Comparison of ENCODE assay signal across 9 cellular contexts in the genomic region with DNA sequence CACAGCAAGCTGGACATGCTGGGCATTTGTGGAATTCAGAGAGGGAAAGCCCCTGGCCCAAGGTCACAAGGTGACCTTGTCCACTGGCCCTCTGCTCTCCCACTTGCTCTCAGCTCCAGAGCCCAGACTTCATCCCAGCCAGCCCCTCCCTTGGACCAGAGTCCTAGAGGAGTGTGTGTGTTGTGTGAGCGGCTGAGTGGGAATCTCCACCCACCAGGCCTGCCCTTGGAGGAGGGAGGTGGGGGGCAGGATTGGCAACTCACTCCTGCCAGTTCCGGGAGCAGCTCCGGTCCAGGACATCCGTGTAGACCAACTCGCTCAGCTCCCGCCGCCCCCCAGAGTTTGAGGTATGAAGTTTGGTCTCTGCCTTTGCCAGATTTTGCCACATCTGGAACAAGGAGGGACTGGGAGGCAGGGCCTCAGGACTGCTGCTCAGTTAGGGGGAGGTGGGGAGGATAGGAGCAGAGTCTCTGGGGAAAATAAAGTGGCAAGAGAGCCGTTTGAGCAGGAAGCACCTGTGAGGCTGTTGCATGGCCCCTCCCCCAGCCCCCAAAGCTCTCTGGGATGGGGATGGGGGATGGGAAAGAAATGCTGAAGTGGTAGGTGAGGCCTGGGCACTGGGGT. TPM values are rescaled to one million over a fixed set of nuclear protein-coding genes. Genes with fewer than 3 reads are reported as not detected.
A peak's percentile ranks its signal among the peaks of the same experiment; 100 is the strongest.
DNase-seq lines count a peak whose midpoint lies in the region; ATAC-seq, FAIRE-seq and TF ChIP-seq lines count a peak whose summit lies in the region.
"Had no signal": no experiment of that assay in that cellular context is flagged by ENCODE, and none has a peak within 500 bp of the region (broad histone marks: within the 10 kb centered on the region; RNA-seq: fewer than 3 reads in every experiment).

No MANE protein-coding gene starts in this region.

- CTCF ChIA-PET in CD8-positive, alpha-beta T cell (lab: Charles Lee): interaction anchor here (0.8 kb wide), 1 partner anchor 99 kb away, joined by 3 read pairs; no protein-coding TSS in a partner anchor
- CTCF ChIA-PET in CD8-positive, alpha-beta memory T cell (lab: Charles Lee): interaction anchor here (4.2 kb wide), 1 partner anchor 47 kb away, joined by 21 read pairs; the partner anchor contains the start of gene PAIP2

- no peaks in the 10 kb centered on the region for H3K36me3 ChIP-seq in CD8-positive, alpha-beta T cell (ENCODE audit: insufficient read depth, low read length)
- no peaks in the 10 kb centered on the region for H3K36me3 ChIP-seq in CD8-positive, alpha-beta memory T cell (ENCODE audit: insufficient read depth, low read length)

- POLR2A ChIA-PET in CD8-positive, alpha-beta T cell (lab: Charles Lee): interaction anchor here (0.8 to 1.0 kb wide), 2 partner anchors 16 to 47 kb away, joined by 3 read pairs; partner anchors contain the start of gene SPATA24
- POLR2A ChIA-PET in CD8-positive, alpha-beta memory T cell (lab: Charles Lee): no interaction called here

- H3K14ac ChIP-seq in H9 (ENCODE audit: insufficient read depth, low read length): peak overlapping the region; percentile 70

- H4K8ac ChIP-seq in H9 (replicated peaks; ENCODE audit: insufficient read length, low read depth, low read length): no peak overlapping the region

- H2BK120ac ChIP-seq in H9 (ENCODE audit: low read depth, low read length, poor library complexity, severe bottlenecking): no peak overlapping the region

- no peak overlapping the region for H2AK5ac ChIP-seq in H9 (ENCODE audit: insufficient read length, low read length)

- H3K27ac Mint-ChIP-seq in CD8-positive, alpha-beta T cell: peak overlapping the region; percentile 4
- peak overlapping the region in 2 of 3 experiments; percentile 57 to 83; a peak in 4 of 7 replicates for H3K27ac Mint-ChIP-seq in H9
- no peak overlapping the region for H3K27ac Mint-ChIP-seq in activated naive CD8-positive, alpha-beta T cell treated with anti-CD3 and anti-CD28 coated beads, Interleukin-2, amount 50 U/mL, for 24 hours
- peak overlapping the region in 1 of 2 donors; percentile 72 for H3K27ac Mint-ChIP-seq in effector memory CD8-positive, alpha-beta T cell
- peak overlapping the region in 3 of 8 donors; percentile 29 to 68 (median 29) for H3K27ac Mint-ChIP-seq in CD8-positive, alpha-beta memory T cell

- no peak overlapping the region for H3T11ph ChIP-seq in H9 (ENCODE audit: low read length)

- peaks cover 1% of the 10 kb centered on the region for H3K36me3 Mint-ChIP-seq in CD8-positive, alpha-beta T cell
- H3K36me3 Mint-ChIP-seq in H9 (ENCODE audit: insufficient read depth in 1 of 3, low read depth in 3 of 3): no peaks in the 10 kb centered on the region; a peak in 1 of 7 replicates
- H3K36me3 Mint-ChIP-seq in activated naive CD8-positive, alpha-beta T cell treated with anti-CD3 and anti-CD28 coated beads, Interleukin-2, amount 50 U/mL, for 24 hours (ENCODE audit: low read depth): peaks cover 2% of the 10 kb centered on the region
- H3K36me3 Mint-ChIP-seq in effector memory CD8-positive, alpha-beta T cell (ENCODE audit: insufficient read depth): peaks cover 17% of the 10 kb centered on the region
- H3K36me3 Mint-ChIP-seq in CD8-positive, alpha-beta memory T cell: peaks cover 0 to 2% (median 0%) of the 10 kb centered on the region in 3 donors

- H2BK15ac ChIP-seq in H9 (ENCODE audit: low read depth, low read length): no peak overlapping the region

- no peaks in the 10 kb centered on the region for H3K79me2 ChIP-seq in H9 (ENCODE audit: insufficient read depth, low read length)

- H2BK5ac ChIP-seq in H9 (ENCODE audit: insufficient read length, low read length): no peak overlapping the region

- no peaks in the 10 kb centered on the region for H3K9me3 Mint-ChIP-seq in CD8-positive, alpha-beta T cell
- H3K9me3 Mint-ChIP-seq in H9: no peaks in the 10 kb centered on the region
- H3K9me3 Mint-ChIP-seq in activated naive CD8-positive, alpha-beta T cell treated with anti-CD3 and anti-CD28 coated beads, Interleukin-2, amount 50 U/mL, for 24 hours: no peaks in the 10 kb centered on the region
- H3K9me3 Mint-ChIP-seq in effector memory CD8-positive, alpha-beta T cell: no peaks in the 10 kb centered on the region
- no peaks in the 10 kb centered on the region for H3K9me3 Mint-ChIP-seq in CD8-positive, alpha-beta memory T cell

- peaks cover 2% of the 10 kb centered on the region for H4K20me1 ChIP-seq in H9 (ENCODE audit: control insufficient read depth, insufficient read depth, insufficient read length)

- H3K4ac ChIP-seq in H9 (ENCODE audit: low read depth, low read length): no peak overlapping the region

- DNase-seq in CD8-positive, alpha-beta T cell: no peak
- DNase-seq in H9: no peak
- DNase-seq in activated naive CD8-positive, alpha-beta T cell treated with anti-CD3 and anti-CD28 coated beads, Interleukin-2, amount 50 U/mL, for 24 hours: no peak
- DNase-seq in T-helper 9 cell: no peak
- DNase-seq in HTR-8/SVneo (ENCODE audit: insufficient read length, low spot score): no peak
- DNase-seq in effector memory CD8-positive, alpha-beta T cell: no peak
- DNase-seq in CD8-positive, alpha-beta memory T cell: no peak
- DNase-seq: NCI-H82 had no signal

- H3K79me1 ChIP-seq in H9 (ENCODE audit: insufficient read depth, low read depth, low read length, poor library complexity, severe bottlenecking): no peaks in the 10 kb centered on the region

- H4K91ac ChIP-seq in H9 (ENCODE audit: insufficient read length, low read depth, low read length): no peak overlapping the region

- no peaks in the 10 kb centered on the region for H3K27me3 Mint-ChIP-seq in CD8-positive, alpha-beta T cell (ENCODE audit: low read depth)
- H3K27me3 Mint-ChIP-seq in H9 (ENCODE audit: low read depth): peaks cover 13% of the 10 kb centered on the region
- H3K27me3 Mint-ChIP-seq in activated naive CD8-positive, alpha-beta T cell treated with anti-CD3 and anti-CD28 coated beads, Interleukin-2, amount 50 U/mL, for 24 hours: no peaks in the 10 kb centered on the region
- no peaks in the 10 kb centered on the region for H3K27me3 Mint-ChIP-seq in effector memory CD8-positive, alpha-beta T cell
- H3K27me3 Mint-ChIP-seq in CD8-positive, alpha-beta memory T cell: peaks cover 0 to 5% of the 10 kb centered on the region in 2 donors

- H3K4me1 Mint-ChIP-seq in CD8-positive, alpha-beta T cell (ENCODE audit: low read depth): peaks cover 74% of the 10 kb centered on the region
- H3K4me1 Mint-ChIP-seq in H9: peaks cover 15 to 38% of the 10 kb centered on the region in 2 experiments
- peaks cover 70% of the 10 kb centered on the region for H3K4me1 Mint-ChIP-seq in activated naive CD8-positive, alpha-beta T cell treated with anti-CD3 and anti-CD28 coated beads, Interleukin-2, amount 50 U/mL, for 24 hours
- peaks cover 49 to 64% of the 10 kb centered on the region in 2 donors for H3K4me1 Mint-ChIP-seq in effector memory CD8-positive, alpha-beta T cell (ENCODE audit: low read depth in 2 of 2)
- H3K4me1 Mint-ChIP-seq in CD8-positive, alpha-beta memory T cell: peaks cover 48 to 84% (median 59%) of the 10 kb centered on the region in 3 donors

- H3K9me3 ChIP-seq in CD8-positive, alpha-beta T cell (ENCODE audit: low read length): no peaks in the 10 kb centered on the region
- no peaks in the 10 kb centered on the region for H3K9me3 ChIP-seq in H9 (ENCODE audit: control insufficient read depth, low read depth, low read length)
- no peaks in the 10 kb centered on the region for H3K9me3 ChIP-seq in mononuclear cell (ENCODE audit: low read depth, low read length)
- no peaks in the 10 kb centered on the region for H3K9me3 ChIP-seq in CD8-positive, alpha-beta memory T cell (ENCODE audit: low read length)

- H3K4me1 ChIP-seq in CD8-positive, alpha-beta T cell (ENCODE audit: insufficient read depth, low read length): peaks cover 47% of the 10 kb centered on the region
- H3K4me1 ChIP-seq in H9 (ENCODE audit: insufficient read depth, low read length): peaks cover 3% of the 10 kb centered on the region; the same call in 1 of the 2 replicates
- peaks cover 90% of the 10 kb centered on the region for H3K4me1 ChIP-seq in mononuclear cell (ENCODE audit: insufficient read depth, low read length)
- H3K4me1 ChIP-seq in CD8-positive, alpha-beta memory T cell (ENCODE audit: insufficient read depth, low read length): peaks cover 53% of the 10 kb centered on the region

- H3K23me2 ChIP-seq in H9 (ENCODE audit: insufficient read length, low read depth, low read length, poor library complexity, severe bottlenecking): peaks cover 7% of the 10 kb centered on the region

- no peak overlapping the region for H3K4me3 Mint-ChIP-seq in CD8-positive, alpha-beta T cell
- H3K4me3 Mint-ChIP-seq in H9: peak overlapping the region in 1 of 2 experiments; percentile 22; a peak in 2 of 5 replicates
- H3K4me3 Mint-ChIP-seq in activated naive CD8-positive, alpha-beta T cell treated with anti-CD3 and anti-CD28 coated beads, Interleukin-2, amount 50 U/mL, for 24 hours: peak overlapping the region; percentile 92
- H3K4me3 Mint-ChIP-seq in effector memory CD8-positive, alpha-beta T cell: peak overlapping the region in 1 of 2 donors; percentile 41
- peak overlapping the region in 1 of 7 donors; percentile 9 for H3K4me3 Mint-ChIP-seq in CD8-positive, alpha-beta memory T cell

- H4K5ac ChIP-seq in H9 (ENCODE audit: insufficient read length, low read depth, low read length): no peak overlapping the region

- no peak overlapping the region for H3K56ac ChIP-seq in H9 (ENCODE audit: insufficient read length, low read depth, low read length)

- no peak for TF ChIP-seq CTCF in CD8-positive, alpha-beta T cell (IDR thresholded peaks at IDR 0.05)
- no peak for TF ChIP-seq CTCF in H9 (conservative IDR thresholded peaks at IDR 0.05)

- H3K4me2 ChIP-seq in H9 (ENCODE audit: insufficient read depth, insufficient read length, low read length): no peak overlapping the region

- H3K27ac ChIP-seq in CD8-positive, alpha-beta T cell (ENCODE audit: low read depth, low read length): no peak overlapping the region
- H3K27ac ChIP-seq in H9 (ENCODE audit: insufficient read length, low read depth, low read length): no peak overlapping the region
- no peak overlapping the region for H3K27ac ChIP-seq in CD8-positive, alpha-beta memory T cell (ENCODE audit: low read depth, low read length)

- FAIRE-seq in HTR-8/SVneo (lab: Jason Lieb, UNC): no peak

- no peaks in the 10 kb centered on the region for H3K27me3 ChIP-seq in CD8-positive, alpha-beta T cell (ENCODE audit: insufficient read depth, low read length)
- H3K27me3 ChIP-seq in H9 (ENCODE audit: insufficient read depth, low read length): peaks cover under 1% of the 10 kb centered on the region; the same call in 1 of the 2 replicates
- peaks cover 4% of the 10 kb centered on the region for H3K27me3 ChIP-seq in mononuclear cell (ENCODE audit: insufficient read depth, low read length)
- no peaks in the 10 kb centered on the region for H3K27me3 ChIP-seq in CD8-positive, alpha-beta memory T cell (ENCODE audit: insufficient read depth, low read length, poor library complexity, severe bottlenecking)

- no peak overlapping the region for H3K23ac ChIP-seq in H9 (ENCODE audit: insufficient read length, low read depth, low read length)

- H2AFZ ChIP-seq in H9 (ENCODE audit: low read length): no peak overlapping the region

- H3K18ac ChIP-seq in H9 (ENCODE audit: insufficient read length, low read depth, low read length): peak overlapping the region; percentile 45

- H2BK20ac ChIP-seq in H9 (ENCODE audit: low read depth, low read length, poor library complexity, severe bottlenecking): no peak overlapping the region

- ATAC-seq in CD8-positive, alpha-beta T cell: no peak
- no peak for ATAC-seq in activated naive CD8-positive, alpha-beta T cell treated with anti-CD3 and anti-CD28 coated beads, Interleukin-2, amount 50 U/mL, for 24 hours
- no peak for ATAC-seq in effector memory CD8-positive, alpha-beta T cell (replicated peaks)

- WGBS in H9 (ENCODE audit: extremely low coverage, insufficient read length, low lambda C conversion rate): no CpG with 5 or more reads among the region's 8 CpGs

- intact Hi-C loops in CD8-positive, alpha-beta T cell (cut with DNase I, micrococcal nuclease): no loop called here

- H3K4me3 ChIP-seq in CD8-positive, alpha-beta T cell (ENCODE audit: low read depth, low read length): no peak overlapping the region
- H3K4me3 ChIP-seq in mononuclear cell (ENCODE audit: low read length): peak overlapping the region; percentile 9
- no peak overlapping the region for H3K4me3 ChIP-seq in CD8-positive, alpha-beta memory T cell (ENCODE audit: low read length)

- H3K9ac ChIP-seq in H9 (ENCODE audit: extremely low read depth, insufficient read length, low read length): no peak overlapping the region

- H2BK12ac ChIP-seq in H9 (ENCODE audit: insufficient read length, low read depth, low read length): no peak overlapping the region

RNA-seq across cellular contexts. Expression of gene MZB1, which starts 1.4 kb away (rescaled TPM):
- total RNA-seq in CD8-positive, alpha-beta T cell: 1 to 10 TPM; 1.5 to 2.1 TPM
- total RNA-seq in H9 (2021) (0.31 and 0.48 TPM in 2 replicates), mononuclear cell (2.9 TPM)
- 1 to 10 TPM; 5.1 to 6.4 TPM for total RNA-seq in CD8-positive, alpha-beta memory T cell
- 3.5 TPM for polyA plus RNA-seq in CD8-positive, alpha-beta memory T cell

RNA-seq across cellular contexts. Expression of gene SLC23A1, which starts 5.2 kb away (rescaled TPM):
- not detected for total RNA-seq in CD8-positive, alpha-beta T cell
- total RNA-seq in H9 (2021): not detected in 2 replicates
- total RNA-seq in mononuclear cell: not detected
- under 1 TPM in 1 of 2 experiments, not detected in 1; 0.33 TPM for total RNA-seq in CD8-positive, alpha-beta memory T cell
- not detected for polyA plus RNA-seq in CD8-positive, alpha-beta memory T cell

RNA-seq across cellular contexts. Expression of gene PROB1, which starts 6.6 kb away (rescaled TPM):
- under 1 TPM; 0.39 to 0.41 TPM for total RNA-seq in CD8-positive, alpha-beta T cell
- total RNA-seq in H9 (2021): 3.3 and 3.4 TPM in 2 replicates
- total RNA-seq in mononuclear cell: 0.21 TPM
- total RNA-seq in CD8-positive, alpha-beta memory T cell: 1 to 10 TPM; 6.7 to 7.2 TPM
- polyA plus RNA-seq in CD8-positive, alpha-beta memory T cell: 0.72 TPM

RNA-seq across cellular contexts. Expression of gene SPATA24, which starts 15.6 kb away (rescaled TPM):
- total RNA-seq in CD8-positive, alpha-beta T cell: 1 to 10 TPM; 2.2 to 3.0 TPM
- total RNA-seq in H9 (2021): 12.9 and 13.0 TPM in 2 replicates
- total RNA-seq in mononuclear cell: 1.3 TPM
- 1 to 10 TPM; 3.6 to 3.9 TPM for total RNA-seq in CD8-positive, alpha-beta memory T cell
- 4.2 TPM for polyA plus RNA-seq in CD8-positive, alpha-beta memory T cell

RNA-seq across cellular contexts. Expression of gene PAIP2, which starts 46.7 kb away (rescaled TPM):
- 100 to 1,000 TPM; 173 to 179 TPM for total RNA-seq in CD8-positive, alpha-beta T cell
- 121 and 129 TPM in 2 replicates for total RNA-seq in H9 (2021)
- 129 TPM for total RNA-seq in mononuclear cell
- 10 to 100 TPM; 67.9 to 77.0 TPM for total RNA-seq in CD8-positive, alpha-beta memory T cell
- polyA plus RNA-seq in CD8-positive, alpha-beta memory T cell: 342 TPM
